In genomic region chr6:21750479-21751018, GRCh38 we compare ENCODE assay signal across 17 cellular contexts.
"Had no signal": no experiment of that assay in that cellular context is flagged by ENCODE, and none has a peak within 500 bp of the region (broad histone marks: within the 10 kb centered on the region; RNA-seq: fewer than 3 reads in every experiment).

No MANE protein-coding gene starts in this region.

- H3K36me3 ChIP-seq: brain microvascular endothelial cell, esophagus squamous epithelium, thyroid gland, uterus had no signal

- H3K4me3 ChIP-seq: esophagus squamous epithelium, thyroid gland, uterus had no signal

- H3K9me3 ChIP-seq: esophagus squamous epithelium, thyroid gland, uterus had no signal

- H3K27me3 Mint-ChIP-seq: activated CD8-positive, alpha-beta memory T cell treated with anti-CD3 and anti-CD28 coated beads, Interleukin-2, amount 10 ng/mL, durations not matched to agents 7 days and 5 days; activated naive CD8-positive, alpha-beta T cell had no signal

- H3K27me3 ChIP-seq: brain microvascular endothelial cell, esophagus squamous epithelium, thyroid gland, uterus had no signal

- H3K9me3 Mint-ChIP-seq: activated T-cell treated with anti-CD3 and anti-CD28 coated beads, Interleukin-2, amount 50 U/mL, for 24 hours; natural killer cell treated with Interleukin-12 subunit alpha and Interleukin-12 subunit beta and Interleukin-15 and Interleukin-18, amount 100 ng/mL, for 72 hours had no signal

- H3K27ac Mint-ChIP-seq: activated CD8-positive, alpha-beta memory T cell treated with anti-CD3 and anti-CD28 coated beads, Interleukin-2, amount 10 ng/mL, durations not matched to agents 7 days and 5 days; activated naive CD8-positive, alpha-beta T cell; activated T-cell treated with anti-CD3 and anti-CD28 coated beads, Interleukin-2, amount 50 U/mL, for 24 hours; natural killer cell treated with Interleukin-12 subunit alpha and Interleukin-12 subunit beta and Interleukin-15 and Interleukin-18, amount 100 ng/mL, for 72 hours had no signal

- H3K27ac ChIP-seq: brain microvascular endothelial cell, esophagus squamous epithelium, thyroid gland had no signal

- ATAC-seq: activated CD8-positive, alpha-beta memory T cell treated with anti-CD3 and anti-CD28 coated beads, Interleukin-2, amount 10 ng/mL, durations not matched to agents 7 days and 5 days; left lobe of liver; natural killer cell treated with Interleukin-12 subunit alpha and Interleukin-12 subunit beta and Interleukin-15 and Interleukin-18, amount 100 ng/mL, for 72 hours had no signal

- H3K4me3 Mint-ChIP-seq: activated CD8-positive, alpha-beta memory T cell treated with anti-CD3 and anti-CD28 coated beads, Interleukin-2, amount 10 ng/mL, durations not matched to agents 7 days and 5 days; activated naive CD8-positive, alpha-beta T cell; activated T-cell treated with anti-CD3 and anti-CD28 coated beads, Interleukin-2, amount 50 U/mL, for 24 hours; natural killer cell treated with Interleukin-12 subunit alpha and Interleukin-12 subunit beta and Interleukin-15 and Interleukin-18, amount 100 ng/mL, for 72 hours had no signal

- H3K4me1 Mint-ChIP-seq: activated CD8-positive, alpha-beta memory T cell treated with anti-CD3 and anti-CD28 coated beads, Interleukin-2, amount 10 ng/mL, durations not matched to agents 7 days and 5 days had no signal

- DNase-seq: activated CD4-positive, alpha-beta T cell treated with anti-CD3 and anti-CD28 coated beads for 1 hour; activated CD4-positive, alpha-beta T cell treated with anti-CD3 and anti-CD28 coated beads, Interleukin-2, amount 50 U/mL, for 48 hours; activated CD8-positive, alpha-beta memory T cell treated with anti-CD3 and anti-CD28 coated beads, Interleukin-2, amount 10 ng/mL, durations not matched to agents 7 days and 5 days; activated gamma-delta T cell; activated T-cell treated with anti-CD3 and anti-CD28 coated beads, Interleukin-2, amount 50 U/mL, for 24 hours; amygdala; brain microvascular endothelial cell; cerebellar nuclear complex; dermis blood vessel endothelial cell; esophagus squamous epithelium; foreskin fibroblast; small intestine; thyroid gland; uterus had no signal

- H3K36me3 Mint-ChIP-seq: activated CD8-positive, alpha-beta memory T cell treated with anti-CD3 and anti-CD28 coated beads, Interleukin-2, amount 10 ng/mL, durations not matched to agents 7 days and 5 days; activated naive CD8-positive, alpha-beta T cell; natural killer cell treated with Interleukin-12 subunit alpha and Interleukin-12 subunit beta and Interleukin-15 and Interleukin-18, amount 100 ng/mL, for 72 hours had no signal
